16 cellular contexts compared by ENCODE assay signal in the genomic region with DNA sequence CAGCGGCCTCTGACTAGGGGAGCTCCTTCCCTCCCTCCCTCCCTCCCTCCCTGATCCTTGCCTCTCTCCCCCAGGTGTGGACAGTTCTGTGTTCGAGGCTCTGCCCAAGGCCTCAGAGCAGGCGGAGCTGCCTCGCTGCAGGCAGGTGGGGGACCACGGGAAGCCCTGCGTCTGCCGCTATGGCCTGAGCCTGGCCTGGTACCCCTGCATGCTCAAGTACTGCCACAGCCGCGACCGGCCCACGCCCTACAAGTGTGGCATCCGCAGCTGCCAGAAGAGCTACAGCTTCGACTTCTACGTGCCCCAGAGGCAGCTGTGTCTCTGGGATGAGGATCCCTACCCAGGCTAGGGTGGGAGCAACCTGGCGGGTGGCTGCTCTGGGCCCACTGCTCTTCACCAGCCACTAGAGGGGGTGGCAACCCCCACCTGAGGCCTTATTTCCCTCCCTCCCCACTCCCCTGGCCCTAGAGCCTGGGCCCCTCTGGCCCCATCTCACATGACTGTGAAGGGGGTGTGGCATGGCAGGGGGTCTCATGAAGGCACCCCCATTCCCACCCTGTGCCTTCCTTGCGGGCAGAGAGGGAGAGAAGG. TPM values are rescaled to one million over a fixed set of nuclear protein-coding genes. Genes with fewer than 3 reads are reported as not detected.
A peak's percentile ranks its signal among the peaks of the same experiment; 100 is the strongest.
DNase-seq lines count a peak whose midpoint lies in the region; ATAC-seq and TF ChIP-seq lines count a peak whose summit lies in the region.
"Had no signal": no experiment of that assay in that cellular context is flagged by ENCODE, and none has a peak within 500 bp of the region (broad histone marks: within the 10 kb centered on the region; RNA-seq: fewer than 3 reads in every experiment).

No MANE protein-coding gene starts in this region.

- no peak overlapping the region for H3K4me3 ChIP-seq in SK-N-SH (ENCODE audit: low read depth in 2 of 2, low read length in 1 of 2)
- H3K4me3 ChIP-seq in hepatocyte: no peak overlapping the region
- no peak overlapping the region for H3K4me3 ChIP-seq in left lung

- no peak overlapping the region for H3K4me3 Mint-ChIP-seq in activated T-helper 2 cell treated with anti-CD3 and anti-CD28 coated beads, Interferon-gamma antibody, Interleukin-2, Interleukin-4, amounts not matched to agents 10 μg/mL and 5 μg/mL and 100 μg/mL, durations not matched to agents 14 hours and 24 hours and 36 hours (ENCODE audit: low read depth)
- H3K4me3 Mint-ChIP-seq: activated CD4-positive, alpha-beta T cell treated with anti-CD3 and anti-CD28 coated beads, Interleukin-2, amount 10 ng/mL, durations not matched to agents 7 days and 5 days had no signal

- H3K27me3 ChIP-seq in SK-N-SH (ENCODE audit: insufficient read depth) (no peaks in the 10 kb centered on the region; the same call in 1 of the 2 replicates), hepatocyte (no peaks in the 10 kb centered on the region), left lung (peaks cover 0 to 23% of the 10 kb centered on the region in 2 donors)

- H3K36me3 ChIP-seq in SK-N-SH (replicated peaks in 1 of 2; ENCODE audit: control insufficient read depth in 1 of 2, insufficient read depth in 2 of 2, low read length in 1 of 2) (no peaks in the 10 kb centered on the region), hepatocyte (replicated peaks; ENCODE audit: insufficient read depth, low read depth) (no peaks in the 10 kb centered on the region), left lung (peaks cover 0 to 4% of the 10 kb centered on the region in 2 donors)

- intact Hi-C loops in left lung (cut with DNase I): loop anchor here in 1 of 2 donors (5.0 kb wide), 1 partner anchor 57 kb away; no protein-coding TSS in a partner anchor
- intact Hi-C loops in activated T-helper 2 cell treated with anti-CD3 and anti-CD28 coated beads, Interferon-gamma antibody, Interleukin-2, Interleukin-4, amounts not matched to agents 10 μg/mL and 5 μg/mL and 100 μg/mL, durations not matched to agents 14 hours and 24 hours and 36 hours (cut with micrococcal nuclease): no loop called here

- H3K27me3 Mint-ChIP-seq in activated T-helper 2 cell treated with anti-CD3 and anti-CD28 coated beads, Interferon-gamma antibody, Interleukin-2, Interleukin-4, amounts not matched to agents 10 μg/mL and 5 μg/mL and 100 μg/mL, durations not matched to agents 14 hours and 24 hours and 36 hours (ENCODE audit: low read depth): peaks cover 14% of the 10 kb centered on the region

- 62% methylated on average over 3 of the region's 16 CpGs for whole genome bisulfite sequencing in SK-N-SH (ENCODE audit: low lambda C conversion rate)
- 91% methylated on average over 15 of the region's 16 CpGs for WGBS in hepatocyte (ENCODE audit: low lambda C conversion rate, missing lambda C conversion rate)

- DNase-seq in 8988T (peak; percentile 94), SK-N-SH (peak; percentile 69), hepatocyte (ENCODE audit: low spot score) (no peak), left lung (no peak), SW480 (ENCODE audit: low spot score) (no peak)
- no peak for DNase-seq in activated T-helper 2 cell treated with anti-CD3 and anti-CD28 coated beads, Interferon-gamma antibody, Interleukin-2, Interleukin-4, amounts not matched to agents 10 μg/mL and 5 μg/mL and 100 μg/mL, durations not matched to agents 14 hours and 24 hours and 36 hours (ENCODE audit: low spot score)
- DNase-seq: activated CD4-positive, alpha-beta T cell treated with anti-CD3 and anti-CD28 coated beads, Interleukin-2, amount 10 ng/mL, durations not matched to agents 7 days and 5 days; EL; Kasumi-1; NCI-H2029; stimulated activated CD8-positive, alpha-beta memory T cell treated with anti-CD3 and anti-CD28 coated beads, Interleukin-4, amount 100 ng/mL, for 48 hours; T-helper 1 cell had no signal

- no peak overlapping the region for H3K27ac ChIP-seq in SK-N-SH (ENCODE audit: low read depth in 2 of 2, low read length in 1 of 2)
- H3K27ac ChIP-seq in hepatocyte: no peak overlapping the region
- no peak overlapping the region for H3K27ac ChIP-seq in left lung
- H3K27ac ChIP-seq: parathyroid adenoma had no signal

- no peak overlapping the region for H3K4me2 ChIP-seq in SK-N-SH
- H3K4me2 ChIP-seq in hepatocyte: no peak overlapping the region

- H3K27ac Mint-ChIP-seq in activated T-helper 2 cell treated with anti-CD3 and anti-CD28 coated beads, Interferon-gamma antibody, Interleukin-2, Interleukin-4, amounts not matched to agents 10 μg/mL and 5 μg/mL and 100 μg/mL, durations not matched to agents 14 hours and 24 hours and 36 hours: no peak overlapping the region
- H3K27ac Mint-ChIP-seq: activated CD4-positive, alpha-beta T cell treated with anti-CD3 and anti-CD28 coated beads, Interleukin-2, amount 10 ng/mL, durations not matched to agents 7 days and 5 days had no signal

- CTCF ChIA-PET in SK-N-SH (lab: Yijun Ruan, JAX): interaction anchor here (0.6 to 19.4 kb wide), 41 partner anchors 10 to 783 kb away, joined by 3 to 622 read pairs (median 4); partner anchors contain the start of genes OAF, POU2F3 and TRIM29

- no peak overlapping the region for H3K9ac ChIP-seq in SK-N-SH
- H3K9ac ChIP-seq: parathyroid adenoma had no signal

- no peak; the same call in 1 of the 2 replicates for TF ChIP-seq RAD21 in SK-N-SH (IDR thresholded peaks at IDR 0.05; ENCODE audit: low read length)

- no peak for TF ChIP-seq EP300 in SK-N-SH (IDR thresholded peaks at IDR 0.05; ENCODE audit: borderline replicate concordance in 1 of 2, low read depth in 1 of 2, low read length in 1 of 2)

- no peaks in the 10 kb centered on the region for H3K9me3 Mint-ChIP-seq in activated T-helper 2 cell treated with anti-CD3 and anti-CD28 coated beads, Interferon-gamma antibody, Interleukin-2, Interleukin-4, amounts not matched to agents 10 μg/mL and 5 μg/mL and 100 μg/mL, durations not matched to agents 14 hours and 24 hours and 36 hours
- H3K9me3 Mint-ChIP-seq: activated CD4-positive, alpha-beta T cell treated with anti-CD3 and anti-CD28 coated beads, Interleukin-2, amount 10 ng/mL, durations not matched to agents 7 days and 5 days had no signal

- H3K9me3 ChIP-seq in SK-N-SH (no peaks in the 10 kb centered on the region), hepatocyte (ENCODE audit: low read depth) (no peaks in the 10 kb centered on the region), left lung (no peaks in the 10 kb centered on the region)

- H3K9me2 ChIP-seq in SK-N-SH: no peaks in the 10 kb centered on the region
- no peaks in the 10 kb centered on the region for H3K9me2 ChIP-seq in hepatocyte (replicated peaks; ENCODE audit: insufficient read depth)

- H3K4me1 Mint-ChIP-seq in activated T-helper 2 cell treated with anti-CD3 and anti-CD28 coated beads, Interferon-gamma antibody, Interleukin-2, Interleukin-4, amounts not matched to agents 10 μg/mL and 5 μg/mL and 100 μg/mL, durations not matched to agents 14 hours and 24 hours and 36 hours (ENCODE audit: low read depth): no peaks in the 10 kb centered on the region

- peak; percentile 42 for TF ChIP-seq CTCF in GM12873 (IDR thresholded peaks at IDR 0.05; ENCODE audit: insufficient read depth, low read depth, low read length, missing control alignments)
- TF ChIP-seq CTCF in SK-N-SH (IDR thresholded peaks at IDR 0.05): peak; percentile 35
- peak; percentile 25 for TF ChIP-seq CTCF in hepatocyte (IDR thresholded peaks at IDR 0.05; ENCODE audit: poor library complexity)
- no peak for TF ChIP-seq CTCF in left lung (IDR thresholded peaks at IDR 0.05)

- H4K20me1 ChIP-seq in SK-N-SH (ENCODE audit: insufficient read depth): no peaks in the 10 kb centered on the region
- no peaks in the 10 kb centered on the region for H4K20me1 ChIP-seq in hepatocyte (ENCODE audit: insufficient read depth, poor library complexity, severe bottlenecking)

- ATAC-seq in left lung (no peak), HG03280 (IDR thresholded peaks at IDR 0.05; ENCODE audit: unreplicated experiment) (no peak)

- H3K4me1 ChIP-seq in SK-N-SH (ENCODE audit: control insufficient read depth in 1 of 2, insufficient read depth in 2 of 2, low read depth in 1 of 2, low read length in 1 of 2): no peaks in the 10 kb centered on the region; a peak in 1 of 4 replicates
- H3K4me1 ChIP-seq in hepatocyte (ENCODE audit: insufficient read depth): peaks cover 11% of the 10 kb centered on the region
- peaks cover 0 to 17% of the 10 kb centered on the region in 2 donors for H3K4me1 ChIP-seq in left lung
- H3K4me1 ChIP-seq: parathyroid adenoma had no signal

- no peaks in the 10 kb centered on the region for H3K36me3 Mint-ChIP-seq in activated T-helper 2 cell treated with anti-CD3 and anti-CD28 coated beads, Interferon-gamma antibody, Interleukin-2, Interleukin-4, amounts not matched to agents 10 μg/mL and 5 μg/mL and 100 μg/mL, durations not matched to agents 14 hours and 24 hours and 36 hours (ENCODE audit: low read depth)

- no peaks in the 10 kb centered on the region for H3K79me2 ChIP-seq in SK-N-SH (ENCODE audit: insufficient read depth)
- H3K79me2 ChIP-seq in hepatocyte: no peaks in the 10 kb centered on the region
- H3K79me2 ChIP-seq: parathyroid adenoma had no signal

- no peaks in the 10 kb centered on the region for H3F3A ChIP-seq in SK-N-SH (replicated peaks; ENCODE audit: insufficient read depth)

- POLR2A ChIA-PET in SK-N-SH (lab: Yijun Ruan, JAX): interaction anchor here (1.2 kb wide), 1 partner anchor 49 kb away, joined by 3 read pairs; no protein-coding TSS in a partner anchor

- H2AFZ ChIP-seq in SK-N-SH (ENCODE audit: low read depth) (no peak overlapping the region), hepatocyte (no peak overlapping the region)
- H2AFZ ChIP-seq: parathyroid adenoma had no signal

RNA-seq across cellular contexts. Expression of gene POU2F3, which starts 11.1 kb away (rescaled TPM):
- polyA plus RNA-seq in SK-N-SH (2012; rRNA removed) (0.02 TPM in 1 of 2 replicates, not detected in the other), hepatocyte (0.21 TPM in 1 of 2 replicates, not detected in the other)
- polyA plus RNA-seq in SK-N-SH (2012; cell fraction: cytosol; rRNA removed): 0.01 and 0.03 TPM in 2 replicates
- not detected in 2 replicates for polyA plus RNA-seq in SK-N-SH (2012; cell fraction: nucleus; rRNA removed)
- total RNA-seq in hepatocyte (0.24 TPM in 1 of 2 replicates, not detected in the other), left lung (1 to 10 TPM; 3.1 to 3.3 TPM)
- total RNA-seq in activated T-helper 2 cell treated with anti-CD3 and anti-CD28 coated beads, Interferon-gamma antibody, Interleukin-2, Interleukin-4, amounts not matched to agents 10 μg/mL and 5 μg/mL and 100 μg/mL, durations not matched to agents 14 hours and 24 hours and 36 hours: not detected in 2 replicates
- total RNA-seq: activated CD4-positive, alpha-beta T cell treated with anti-CD3 and anti-CD28 coated beads, Interleukin-2, amount 10 ng/mL, durations not matched to agents 7 days and 5 days; endothelial cell of umbilical vein had no signal

RNA-seq across cellular contexts. Expression of gene OAF, which starts 18.1 kb away (rescaled TPM):
- polyA plus RNA-seq in SK-N-SH (2012; rRNA removed): 27.6 and 28.0 TPM in 2 replicates
- polyA plus RNA-seq in SK-N-SH (2012; cell fraction: cytosol; rRNA removed): 13.8 and 20.5 TPM in 2 replicates
- 22.1 and 33.5 TPM in 2 replicates for polyA plus RNA-seq in SK-N-SH (2012; cell fraction: nucleus; rRNA removed)
- total RNA-seq in hepatocyte: 63.9 and 72.4 TPM in 2 replicates
- 73.0 and 102 TPM in 2 replicates for polyA plus RNA-seq in hepatocyte
- 10 to 100 TPM; 29.1 to 31.9 TPM for total RNA-seq in left lung
- total RNA-seq in activated T-helper 2 cell treated with anti-CD3 and anti-CD28 coated beads, Interferon-gamma antibody, Interleukin-2, Interleukin-4, amounts not matched to agents 10 μg/mL and 5 μg/mL and 100 μg/mL, durations not matched to agents 14 hours and 24 hours and 36 hours: 2.8 and 2.9 TPM in 2 replicates

Comparison
In these comparisons a context has a peak if more than half of its experiments do, and no peak if none do; other contexts are left out.
1. DNase-seq: peak in 8988T (single experiment) and SK-N-SH (single experiment); none in hepatocyte (single experiment), left lung (0 of 2), activated T-helper 2 cell treated with anti-CD3 and anti-CD28 coated beads, Interferon-gamma antibody, Interleukin-2, Interleukin-4, amounts not matched to agents 10 μg/mL and 5 μg/mL and 100 μg/mL, durations not matched to agents 14 hours and 24 hours and 36 hours (single experiment) and SW480 (single experiment).
2. CTCF ChIP-seq: peak in GM12873 (single experiment), SK-N-SH (single experiment) and hepatocyte (single experiment); none in left lung (0 of 2).